Comparison of ENCODE assay signal across 12 cellular contexts in genomic region chr11:63563201-63564055, GRCh38. TPM values are rescaled to one million over a fixed set of nuclear protein-coding genes. Genes with fewer than 3 reads are reported as not detected.
DNase-seq lines count a peak whose midpoint lies in the region; ATAC-seq lines count a peak whose summit lies in the region.
"Had no signal": no experiment of that assay in that cellular context is flagged by ENCODE, and none has a peak within 500 bp of the region (broad histone marks: within the 10 kb centered on the region; RNA-seq: fewer than 3 reads in every experiment).

TSS of gene PLAAT2 (minus strand) at chr11:63563379. CDS start at chr11:63563324, 55 bp downstream.

- H3K36me3 ChIP-seq in duodenal mucosa (ENCODE audit: control insufficient read depth in 1 of 2, insufficient read depth in 2 of 2, low read length in 2 of 2): no peaks in the 10 kb centered on the region
- no peaks in the 10 kb centered on the region for H3K36me3 ChIP-seq in MG63
- H3K36me3 ChIP-seq in SJCRH30: no peaks in the 10 kb centered on the region

- H3K4me1 ChIP-seq in duodenal mucosa (ENCODE audit: control insufficient read depth in 1 of 2, insufficient read depth in 2 of 2, low read length in 2 of 2) (peaks cover 29 to 51% of the 10 kb centered on the region in 2 donors), SJCRH30 (peaks cover 4% of the 10 kb centered on the region)

- H3K4me3 Mint-ChIP-seq in natural killer cell treated with Interleukin-12 subunit alpha and Interleukin-12 subunit beta and Interleukin-15 and Interleukin-18, amount 100 ng/mL, for 72 hours: peak within 1 kb of the TSS; percentile 33
- H3K4me3 Mint-ChIP-seq: neural crest cell had no signal

- DNase-seq in natural killer cell treated with Interleukin-12 subunit alpha and Interleukin-12 subunit beta and Interleukin-15 and Interleukin-18, amount 100 ng/mL, for 72 hours (ENCODE audit: low spot score): no peak
- DNase-seq in MG63: no peak
- DNase-seq in SJCRH30: no peak
- DNase-seq: NCI-H146, NCI-H524 had no signal

- H3K9me3 ChIP-seq in duodenal mucosa (ENCODE audit: control insufficient read depth in 1 of 2, low read length in 2 of 2) (no peaks in the 10 kb centered on the region), MG63 (0 out of 2 replicates have a peak, but pooled peaks cover 2% of the 10 kb centered on the region), SJCRH30 (replicated peaks) (no peaks in the 10 kb centered on the region)

- no peaks in the 10 kb centered on the region for H3K9me3 Mint-ChIP-seq in natural killer cell treated with Interleukin-12 subunit alpha and Interleukin-12 subunit beta and Interleukin-15 and Interleukin-18, amount 100 ng/mL, for 72 hours
- H3K9me3 Mint-ChIP-seq: neural crest cell had no signal

- H3K9ac ChIP-seq in duodenal mucosa (ENCODE audit: low read depth in 1 of 2, low read length in 2 of 2): peak within 1 kb of the TSS; percentile 16 to 55

- H3K36me3 Mint-ChIP-seq in natural killer cell treated with Interleukin-12 subunit alpha and Interleukin-12 subunit beta and Interleukin-15 and Interleukin-18, amount 100 ng/mL, for 72 hours: no peaks in the 10 kb centered on the region

- ATAC-seq in GM18498 (IDR thresholded peaks at IDR 0.05; ENCODE audit: unreplicated experiment): peak; percentile 7
- peak; percentile 7 for ATAC-seq in HG03135 (IDR thresholded peaks at IDR 0.05; ENCODE audit: unreplicated experiment)
- no peak for ATAC-seq in natural killer cell treated with Interleukin-12 subunit alpha and Interleukin-12 subunit beta and Interleukin-15 and Interleukin-18, amount 100 ng/mL, for 72 hours
- ATAC-seq in HG03565 (IDR thresholded peaks at IDR 0.05; ENCODE audit: unreplicated experiment): no peak

- H3K27me3 ChIP-seq in duodenal mucosa (ENCODE audit: control insufficient read depth in 1 of 2, insufficient read depth in 2 of 2, low read length in 2 of 2): no peaks in the 10 kb centered on the region
- no peaks in the 10 kb centered on the region for H3K27me3 ChIP-seq in MG63
- H3K27me3 ChIP-seq in SJCRH30: no peaks in the 10 kb centered on the region

- H3K4me1 Mint-ChIP-seq in natural killer cell treated with Interleukin-12 subunit alpha and Interleukin-12 subunit beta and Interleukin-15 and Interleukin-18, amount 100 ng/mL, for 72 hours (ENCODE audit: low read depth in 2 of 2): peaks cover 52 to 53% of the 10 kb centered on the region in 2 donors

- H3K27me3 Mint-ChIP-seq in natural killer cell treated with Interleukin-12 subunit alpha and Interleukin-12 subunit beta and Interleukin-15 and Interleukin-18, amount 100 ng/mL, for 72 hours: no peaks in the 10 kb centered on the region

- H3K27ac ChIP-seq in duodenal mucosa (ENCODE audit: low read depth, low read length): peak within 1 kb of the TSS; percentile 90
- no peak within 1 kb of the TSS for H3K27ac ChIP-seq in SJCRH30

- H3K4me3 ChIP-seq in duodenal mucosa (ENCODE audit: low read depth in 1 of 2, low read length in 2 of 2) (peak within 1 kb of the TSS; percentile 34 to 50), MG63 (no peak within 1 kb of the TSS), SJCRH30 (no peak within 1 kb of the TSS)

- H3K27ac Mint-ChIP-seq in natural killer cell treated with Interleukin-12 subunit alpha and Interleukin-12 subunit beta and Interleukin-15 and Interleukin-18, amount 100 ng/mL, for 72 hours: peak within 1 kb of the TSS; percentile 13 to 71

RNA-seq across cellular contexts. Expression of gene PLAAT2, which starts in this region (rescaled TPM):
- 1 to 10 TPM in 1 of 2 donors, not detected in 1; 1.4 TPM for total RNA-seq in natural killer cell treated with Interleukin-12 subunit alpha and Interleukin-12 subunit beta and Interleukin-15 and Interleukin-18, amount 100 ng/mL, for 72 hours
- total RNA-seq in MG63 (2014; rRNA removed; shearing (Covaris generic); ENCODE audit: low replicate concordance): not detected in 2 replicates
- total RNA-seq in SJCRH30 (2014; rRNA removed; shearing (Covaris generic)): not detected in 2 replicates
- total RNA-seq: frontal cortex, neural crest cell, skeletal muscle tissue had no signal

Comparison
In these comparisons a context has a peak if more than half of its experiments do, and no peak if none do; other contexts are left out.
1. ATAC-seq: peak in GM18498 (single experiment) and HG03135 (single experiment); none in natural killer cell treated with Interleukin-12 subunit alpha and Interleukin-12 subunit beta and Interleukin-15 and Interleukin-18, amount 100 ng/mL, for 72 hours (0 of 2) and HG03565 (single experiment).
2. H3K4me3 ChIP-seq: peak in duodenal mucosa (2 of 2); none in MG63 (single experiment) and SJCRH30 (single experiment).